ENCODE assay signal across 16 cellular contexts in genomic region chr20:61800359-61801064, GRCh38.
DNase-seq lines count a peak whose midpoint lies in the region; ATAC-seq, FAIRE-seq and TF ChIP-seq lines count a peak whose summit lies in the region.
"Had no signal": no experiment of that assay in that cellular context is flagged by ENCODE, and none has a peak within 500 bp of the region (broad histone marks: within the 10 kb centered on the region; RNA-seq: fewer than 3 reads in every experiment).

No MANE protein-coding gene starts in this region.

- peak overlapping the region in 4 of 11 experiments; percentile 32 to 50 (median 36); a peak in 4 of 22 replicates for H3K9ac ChIP-seq in BLaER1 treated with 17β-estradiol and CSF1 and Interleukin-3, amounts not matched to agents 10 nM and 100 nM
- H3K9ac ChIP-seq in K562 (ENCODE audit: insufficient read depth in 1 of 2, low read depth in 2 of 2, low read length in 2 of 2) (no peak overlapping the region), HepG2 (ENCODE audit: insufficient read depth, low read depth, low read length) (no peak overlapping the region)
- H3K9ac ChIP-seq: KMS-11 had no signal

- no peak for DNase-seq in K562 (ENCODE audit: extremely low read depth in 1 of 4, low spot score in 3 of 4)
- no peak for DNase-seq in HepG2 (ENCODE audit: low spot score)
- peak; percentile 46 for DNase-seq in osteoblast (ENCODE audit: insufficient read length, low spot score, missing footprints)
- DNase-seq in GM12892 (ENCODE audit: insufficient read length) = no peak
- DNase-seq: BE2C; Caco-2; CD8-positive, alpha-beta memory T cell; DMS79; GOT3 had no signal

- H3K9me1 ChIP-seq in K562 (ENCODE audit: control insufficient read depth, insufficient read depth, low read length) = no peaks in the 10 kb centered on the region

- 0 out of 20 replicates have a peak overlapping the region, but pooled peaks of 1 of the 10 experiments have one; percentile 21 for H3K4me3 ChIP-seq in BLaER1 treated with 17β-estradiol and CSF1 and Interleukin-3, amounts not matched to agents 10 nM and 100 nM
- H3K4me3 ChIP-seq in K562 (no peak overlapping the region), HepG2 (replicated peaks in 1 of 3; ENCODE audit: insufficient read depth in 1 of 3, low read depth in 2 of 3, low read length in 3 of 3) (no peak overlapping the region), osteoblast (ENCODE audit: insufficient read depth, low read length) (no peak overlapping the region)
- H3K4me3 ChIP-seq: A549, GM12878, HAP-1 had no signal

- H2AFZ ChIP-seq in K562 (ENCODE audit: low read depth, low read length) (no peak overlapping the region), HepG2 (ENCODE audit: low read length) (no peak overlapping the region), osteoblast (ENCODE audit: low read length) (no peak overlapping the region)

- WGBS in K562 (ENCODE audit: insufficient coverage, low coverage, missing lambda C conversion rate) = 10% methylated on average over 13 of the region's 13 CpGs
- WGBS in HepG2 (ENCODE audit: low lambda C conversion rate) = 37% methylated on average over 12 of the region's 13 CpGs

- H3K4me1 ChIP-seq in BLaER1 treated with 17β-estradiol and CSF1 and Interleukin-3, amounts not matched to agents 10 nM and 100 nM = peaks cover 24 to 96% (median 87%) of the 10 kb centered on the region in 10 experiments; a peak in 19 of 20 replicates
- H3K4me1 ChIP-seq in K562 (replicated peaks in 1 of 2; ENCODE audit: control insufficient read depth in 2 of 2, insufficient read depth in 2 of 2, low read length in 2 of 2) (peaks cover 0 to 8% of the 10 kb centered on the region in 2 experiments; a peak in 1 of 5 replicates), HepG2 (ENCODE audit: insufficient read depth, low read length) (no peaks in the 10 kb centered on the region), osteoblast (ENCODE audit: insufficient read depth, low read length) (no peaks in the 10 kb centered on the region)
- H3K4me1 ChIP-seq: A549, BE2C, Caco-2, HAP-1 had no signal

- no peak for TF ChIP-seq CTCF in K562 (IDR thresholded peaks at IDR 0.05 in 2 of 3, conservative IDR thresholded peaks at IDR 0.05 in 1 of 3; ENCODE audit: insufficient read depth in 2 of 3, low read depth in 1 of 3, low read length in 3 of 3)
- no peak for TF ChIP-seq CTCF in HepG2 (CRISPR knock-in tag; IDR thresholded peaks at IDR 0.05)
- no peak for TF ChIP-seq CTCF in osteoblast (IDR thresholded peaks at IDR 0.05; ENCODE audit: extremely low read depth, low read depth, low read length)

- H3K36me3 ChIP-seq in BLaER1 treated with 17β-estradiol and CSF1 and Interleukin-3, amounts not matched to agents 10 nM and 100 nM = no peaks in the 10 kb centered on the region
- H3K36me3 ChIP-seq in K562 (ENCODE audit: control insufficient read depth, insufficient read depth, low read length) = no peaks in the 10 kb centered on the region
- no peaks in the 10 kb centered on the region for H3K36me3 ChIP-seq in HepG2 (replicated peaks in 1 of 2; ENCODE audit: control insufficient read depth in 1 of 2, insufficient read depth in 2 of 2, low read length in 2 of 2)
- no peaks in the 10 kb centered on the region for H3K36me3 ChIP-seq in osteoblast (ENCODE audit: insufficient read depth, low read length)
- H3K36me3 ChIP-seq: BE2C, HAP-1 had no signal

- no peaks in the 10 kb centered on the region for H3K9me3 ChIP-seq in BLaER1 treated with 17β-estradiol and CSF1 and Interleukin-3, amounts not matched to agents 10 nM and 100 nM (replicated peaks in 1 of 11)
- no peaks in the 10 kb centered on the region for H3K9me3 ChIP-seq in K562 (replicated peaks; ENCODE audit: control insufficient read depth, insufficient read depth, low read depth, low read length)
- H3K9me3 ChIP-seq in HepG2 (ENCODE audit: low read length) = no peaks in the 10 kb centered on the region
- no peaks in the 10 kb centered on the region for H3K9me3 ChIP-seq in osteoblast (ENCODE audit: low read depth, low read length)
- H3K9me3 ChIP-seq: A549, BE2C, HAP-1 had no signal

- H3K79me2 ChIP-seq in K562 (ENCODE audit: control insufficient read depth, insufficient read depth, low read length) = no peaks in the 10 kb centered on the region
- no peaks in the 10 kb centered on the region for H3K79me2 ChIP-seq in HepG2 (ENCODE audit: insufficient read depth, low read length)
- H3K79me2 ChIP-seq in osteoblast (ENCODE audit: insufficient read depth, low read length) = no peaks in the 10 kb centered on the region

- H3K4me2 ChIP-seq in BLaER1 treated with 17β-estradiol and CSF1 and Interleukin-3, amounts not matched to agents 10 nM and 100 nM = peak overlapping the region in 10 of 11 experiments; percentile 55 to 97 (median 81); a peak in 18 of 22 replicates
- no peak overlapping the region for H3K4me2 ChIP-seq in K562 (ENCODE audit: insufficient read depth, low read length)
- no peak overlapping the region for H3K4me2 ChIP-seq in HepG2 (ENCODE audit: low read depth, low read length)
- no peak overlapping the region for H3K4me2 ChIP-seq in osteoblast (ENCODE audit: insufficient read depth, low read length)
- H3K4me2 ChIP-seq: A549, KMS-11 had no signal

- POLR2A ChIA-PET in K562 (lab: Yijun Ruan, JAX) = no interaction called here
- POLR2A ChIA-PET in HepG2 (lab: Yijun Ruan, JAX) = no interaction called here

- H3K27ac ChIP-seq in BLaER1 treated with 17β-estradiol and CSF1 and Interleukin-3, amounts not matched to agents 10 nM and 100 nM = peak overlapping the region in 1 of 11 experiments; percentile 77; a peak in 1 of 22 replicates
- no peak overlapping the region for H3K27ac ChIP-seq in K562 (ENCODE audit: extremely low read depth, low read depth, low read length)
- H3K27ac ChIP-seq in HepG2 (ENCODE audit: extremely low read length, insufficient read depth, low read length) = no peak overlapping the region
- H3K27ac ChIP-seq in osteoblast (ENCODE audit: low read depth, low read length) = no peak overlapping the region
- H3K27ac ChIP-seq: A549, KMS-11 had no signal

- intact Hi-C loops in K562 (cut with micrococcal nuclease) = no loop called here
- intact Hi-C loops in HepG2 (cut with micrococcal nuclease; ENCODE audit: unreplicated experiment) = no loop called here

- TF ChIP-seq EP300 in K562 (IDR thresholded peaks at IDR 0.05; ENCODE audit: low read length) (no peak), HepG2 (IDR thresholded peaks at IDR 0.05; ENCODE audit: low read depth in 2 of 2, low read length in 2 of 2) (no peak), HepG2 (CRISPR knock-in tag; IDR thresholded peaks at IDR 0.05; ENCODE audit: borderline replicate concordance) (no peak)

- BruUV-seq in K562 (replicated peaks; lab: Mats Ljungman, UMichigan) (no TSS peak), HepG2 (replicated peaks; lab: Mats Ljungman, UMichigan) (no TSS peak)

- TF ChIP-seq POLR2A in K562 (conservative IDR thresholded peaks at IDR 0.05) (no peak), HepG2 (IDR thresholded peaks at IDR 0.05; ENCODE audit: insufficient read depth in 1 of 2, low read depth in 2 of 2, low read length in 2 of 2) (no peak), GM12892 (IDR thresholded peaks at IDR 0.05; ENCODE audit: low read depth, low read length) (no peak)

- peaks cover 52 to 67% (median 60%) of the 10 kb centered on the region in 11 experiments for H3K27me3 ChIP-seq in BLaER1 treated with 17β-estradiol and CSF1 and Interleukin-3, amounts not matched to agents 10 nM and 100 nM
- peaks cover 41 to 81% of the 10 kb centered on the region in 2 experiments for H3K27me3 ChIP-seq in K562 (ENCODE audit: control insufficient read depth in 2 of 2, insufficient read depth in 2 of 2, low read length in 2 of 2)
- peaks cover 39 to 88% of the 10 kb centered on the region in 2 experiments for H3K27me3 ChIP-seq in HepG2 (ENCODE audit: control insufficient read depth in 1 of 2, insufficient read depth in 2 of 2, low read length in 2 of 2)
- peaks cover 10% of the 10 kb centered on the region for H3K27me3 ChIP-seq in osteoblast (ENCODE audit: insufficient read depth, low read length)

- CTCF ChIA-PET in K562 (lab: Yijun Ruan, JAX; ENCODE audit: low intra/inter-chr PET ratio) (no interaction called here), HepG2 (lab: Yijun Ruan, JAX; ENCODE audit: low intra/inter-chr PET ratio, low total read pairs) (no interaction called here)

- FAIRE-seq in K562 (lab: Jason Lieb, UNC) (no peak), HepG2 (lab: Jason Lieb, UNC) (no peak), GM12892 (lab: Jason Lieb, UNC) (no peak)
- FAIRE-seq: A549, GM12878 had no signal

- ATAC-seq in K562 (no peak), HepG2 (no peak), GM18907 (IDR thresholded peaks at IDR 0.05; ENCODE audit: unreplicated experiment) (no peak), HG02840 (IDR thresholded peaks at IDR 0.05; ENCODE audit: low FRiP score, unreplicated experiment) (no peak)
- ATAC-seq: A549, GM12878 had no signal

- TF ChIP-seq RAD21 in K562 (CRISPR knock-in tag; conservative IDR thresholded peaks at IDR 0.05 in 1 of 2, IDR thresholded peaks at IDR 0.05 in 1 of 2) (no peak), HepG2 (CRISPR knock-in tag; IDR thresholded peaks at IDR 0.05) (no peak)

- peaks cover 0 to 74% (median 32%) of the 10 kb centered on the region in 11 experiments; a peak in 17 of 22 replicates for H4K20me1 ChIP-seq in BLaER1 treated with 17β-estradiol and CSF1 and Interleukin-3, amounts not matched to agents 10 nM and 100 nM
- H4K20me1 ChIP-seq in K562 (replicated peaks; ENCODE audit: control insufficient read depth, insufficient read depth, low read length) = peaks cover 19% of the 10 kb centered on the region; the same call in 1 of the 2 replicates
- peaks cover 2% of the 10 kb centered on the region; the same call in 1 of the 2 replicates for H4K20me1 ChIP-seq in HepG2 (ENCODE audit: insufficient read depth, low read length)
- no peaks in the 10 kb centered on the region for H4K20me1 ChIP-seq in osteoblast (ENCODE audit: insufficient read depth, low read length)

- in situ Hi-C loops in K562 (cut with MboI) = no loop called here
- in situ Hi-C loops in HepG2 (cut with HindIII; ENCODE audit: extremely low pct_ligation_motif_present, low pct_unique_long_range_greater_than_20kb) = no loop called here

TF ChIP-seq in HepG2, 621 proteins besides CTCF, POLR2A, EP300 and RAD21:
- no peak for TF ChIP-seq DRAP1 (CRISPR knock-in tag; IDR thresholded peaks at IDR 0.05)
- TF ChIP-seq RFXANK (CRISPR knock-in tag; IDR thresholded peaks at IDR 0.05) = no peak
- no peak for TF ChIP-seq NCOA5 (CRISPR knock-in tag; IDR thresholded peaks at IDR 0.05)
- TF ChIP-seq ZNF768 (CRISPR knock-in tag; IDR thresholded peaks at IDR 0.05) = peak; percentile 93
- TF ChIP-seq ZNF205 (CRISPR knock-in tag; IDR thresholded peaks at IDR 0.05) = no peak
- TF ChIP-seq TOPORS (CRISPR knock-in tag; IDR thresholded peaks at IDR 0.05) = no peak

Comparison
In these comparisons a context has a peak if more than half of its experiments do, and no peak if none do; other contexts are left out.
1. H3K4me2 ChIP-seq: peak in BLaER1 treated with 17β-estradiol and CSF1 and Interleukin-3, amounts not matched to agents 10 nM and 100 nM (10 of 11); none in K562 (single experiment), HepG2 (single experiment) and osteoblast (single experiment).